Comparison of ENCODE assay signal across 20 cellular contexts in the genomic region with DNA sequence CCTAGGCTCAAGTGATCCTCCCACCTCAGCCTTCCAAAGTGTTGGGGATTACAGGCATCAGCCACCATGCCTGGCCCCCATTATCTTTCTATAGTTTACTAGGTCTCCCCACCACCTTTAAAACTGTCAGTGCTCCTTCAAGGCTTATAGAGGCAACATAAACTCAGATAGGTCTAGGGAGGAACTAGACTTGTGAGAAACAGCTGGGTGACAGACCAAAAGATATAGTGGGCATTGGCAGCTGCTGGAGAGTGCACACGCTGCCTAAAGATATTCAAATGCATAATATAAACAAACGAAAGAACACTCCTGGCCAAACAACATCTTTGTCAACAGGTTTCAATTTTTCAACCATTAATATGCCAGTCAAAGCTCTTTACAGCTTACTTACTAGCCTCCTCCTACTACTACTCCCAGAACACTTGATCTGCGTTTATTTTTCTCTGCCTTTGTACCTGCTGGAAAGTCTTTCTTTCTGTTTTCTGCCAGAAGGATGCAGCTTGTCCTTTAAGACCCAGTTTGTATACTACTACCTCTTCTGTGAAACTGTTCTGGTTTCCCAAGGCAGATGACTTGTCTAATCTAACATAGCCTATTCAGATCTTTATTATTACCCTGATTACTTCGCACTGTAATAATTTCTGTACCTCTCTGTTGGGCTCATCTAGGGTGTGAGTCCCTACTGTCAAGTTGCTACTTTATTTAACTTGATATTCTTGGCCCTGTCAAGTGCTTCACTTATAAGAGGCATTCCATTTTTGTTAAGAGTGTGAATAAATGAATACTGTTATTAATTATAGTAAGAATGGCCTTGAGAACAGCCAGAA. TPM values are rescaled to one million over a fixed set of nuclear protein-coding genes. Genes with fewer than 3 reads are reported as not detected.
DNase-seq lines count a peak whose midpoint lies in the region; ATAC-seq, FAIRE-seq and TF ChIP-seq lines count a peak whose summit lies in the region.
"Had no signal": no experiment of that assay in that cellular context is flagged by ENCODE, and none has a peak within 500 bp of the region (broad histone marks: within the 10 kb centered on the region; RNA-seq: fewer than 3 reads in every experiment).

No MANE protein-coding gene starts in this region.

- H4K91ac ChIP-seq in mesenchymal stem cell (ENCODE audit: low read length) (no peak overlapping the region), neuronal stem cell (ENCODE audit: low read depth, low read length, poor library complexity) (no peak overlapping the region)

- H4K8ac ChIP-seq in mesenchymal stem cell (ENCODE audit: low read length) (no peak overlapping the region), neuronal stem cell (ENCODE audit: low read depth, low read length) (no peak overlapping the region)

- H3K4me2 ChIP-seq in BLaER1 treated with 17β-estradiol and CSF1 and Interleukin-3, amounts not matched to agents 10 nM and 100 nM, result peak overlapping the region in 4 of 11 experiments; percentile 20 to 94 (median 84); a peak in 7 of 22 replicates
- H3K4me2 ChIP-seq in GM12878 (ENCODE audit: control insufficient read depth, insufficient read depth), result 0 out of 2 replicates have a peak overlapping the region, but pooled peaks have one; percentile 35
- H3K4me2 ChIP-seq in mesenchymal stem cell (ENCODE audit: low read length, poor library complexity, severe bottlenecking), result no peak overlapping the region
- no peak overlapping the region for H3K4me2 ChIP-seq in neuronal stem cell (ENCODE audit: insufficient read depth, low read length, poor library complexity, severe bottlenecking)

- H3K27ac Mint-ChIP-seq in HFFc6, result no peak overlapping the region
- H3K27ac Mint-ChIP-seq in activated naive CD4-positive, alpha-beta T cell treated with anti-CD3 and anti-CD28 coated beads, Interleukin-2, amount 50 U/mL, for 72 hours, result no peak overlapping the region
- no peak overlapping the region for H3K27ac Mint-ChIP-seq in activated CD4-positive, alpha-beta T cell treated with anti-CD3 and anti-CD28 coated beads for 36 hours

- peak overlapping the region; percentile 7; the same call in 1 of the 2 replicates for H3K4me3 Mint-ChIP-seq in HFFc6
- no peak overlapping the region for H3K4me3 Mint-ChIP-seq in activated CD4-positive, alpha-beta T cell treated with anti-CD3 and anti-CD28 coated beads for 36 hours
- H3K4me3 Mint-ChIP-seq: immature natural killer cell had no signal

- peaks cover 12 to 99% (median 53%) of the 10 kb centered on the region in 11 experiments; a peak in 20 of 22 replicates for H4K20me1 ChIP-seq in BLaER1 treated with 17β-estradiol and CSF1 and Interleukin-3, amounts not matched to agents 10 nM and 100 nM
- H4K20me1 ChIP-seq in GM12878 (ENCODE audit: control insufficient read depth, insufficient read depth), result no peaks in the 10 kb centered on the region

- RAD21 ChIA-PET in GM12878 (lab: Charles Lee; ENCODE audit: unreplicated experiment), result no interaction called here

- CTCF ChIA-PET in GM12878 (lab: Yijun Ruan, JAX), result interaction anchor here (0.7 to 5.9 kb wide), 2 partner anchors 13 to 67 kb away, joined by 6 to 64 read pairs; partner anchors contain the start of gene KDM3B
- CTCF ChIA-PET in activated CD4-positive, alpha-beta T cell treated with anti-CD3 and anti-CD28 coated beads for 36 hours (lab: Charles Lee), result interaction anchor here (0.7 to 1.0 kb wide), 3 partner anchors 13 to 784 kb away, joined by 3 to 5 read pairs (median 4); no protein-coding TSS in a partner anchor

- peak overlapping the region in 2 of 11 experiments; percentile 22 to 43; a peak in 3 of 22 replicates for H3K9ac ChIP-seq in BLaER1 treated with 17β-estradiol and CSF1 and Interleukin-3, amounts not matched to agents 10 nM and 100 nM
- H3K9ac ChIP-seq in GM12878 (ENCODE audit: control insufficient read depth, insufficient read depth, low read length) (no peak overlapping the region), mesenchymal stem cell (ENCODE audit: low read length) (no peak overlapping the region), neuronal stem cell (ENCODE audit: low read depth, low read length, poor library complexity) (no peak overlapping the region)

- TF ChIP-seq EP300 in GM12878 (IDR thresholded peaks at IDR 0.05; ENCODE audit: borderline replicate concordance in 1 of 2, control insufficient read depth in 1 of 2, low read depth in 2 of 2, low read length in 2 of 2), result no peak

- in situ Hi-C loops in GM12878 (cut with MboI), result no loop called here

- H2BK15ac ChIP-seq in mesenchymal stem cell (ENCODE audit: low read depth, poor library complexity, severe bottlenecking) (no peak overlapping the region), neuronal stem cell (ENCODE audit: low read length) (no peak overlapping the region)

- H3K4me1 Mint-ChIP-seq in HFFc6 (ENCODE audit: low read depth), result peaks cover 20% of the 10 kb centered on the region
- H3K4me1 Mint-ChIP-seq in activated CD4-positive, alpha-beta T cell treated with anti-CD3 and anti-CD28 coated beads for 36 hours, result peaks cover 41% of the 10 kb centered on the region

- intact Hi-C loops in GM12878 (cut with micrococcal nuclease; ENCODE audit: unreplicated experiment), result no loop called here
- intact Hi-C loops in activated CD4-positive, alpha-beta T cell treated with anti-CD3 and anti-CD28 coated beads for 36 hours (cut with DNase I, micrococcal nuclease), result no loop called here

- no peak overlapping the region for H3K18ac ChIP-seq in mesenchymal stem cell (ENCODE audit: low read depth in 1 of 2, low read length in 2 of 2)
- H3K18ac ChIP-seq in neuronal stem cell (ENCODE audit: low read length), result no peak overlapping the region

- H3K79me2 ChIP-seq in GM12878 (ENCODE audit: control insufficient read depth, insufficient read depth, low read length), result peaks cover 73% of the 10 kb centered on the region

- H3K4me3 ChIP-seq in BLaER1 treated with 17β-estradiol and CSF1 and Interleukin-3, amounts not matched to agents 10 nM and 100 nM, result no peak overlapping the region
- H3K4me3 ChIP-seq in GM12878 (no peak overlapping the region), mesenchymal stem cell (ENCODE audit: insufficient read depth in 1 of 2, low read depth in 1 of 2, low read length in 2 of 2) (no peak overlapping the region), neuronal stem cell (ENCODE audit: low read length in 2 of 2) (no peak overlapping the region)
- H3K4me3 ChIP-seq: coronary artery had no signal

- H2BK12ac ChIP-seq in mesenchymal stem cell (ENCODE audit: low read length in 2 of 2) (no peak overlapping the region), neuronal stem cell (ENCODE audit: low read length) (no peak overlapping the region)

- H3K4ac ChIP-seq in mesenchymal stem cell (ENCODE audit: low read depth in 1 of 2, low read length in 2 of 2), result no peak overlapping the region
- H3K4ac ChIP-seq in neuronal stem cell (ENCODE audit: low read length), result no peak overlapping the region

- no peaks in the 10 kb centered on the region for H3K36me3 Mint-ChIP-seq in HFFc6 (ENCODE audit: low read depth)
- no peaks in the 10 kb centered on the region for H3K36me3 Mint-ChIP-seq in activated naive CD4-positive, alpha-beta T cell treated with anti-CD3 and anti-CD28 coated beads, Interleukin-2, amount 50 U/mL, for 72 hours
- H3K36me3 Mint-ChIP-seq in activated CD4-positive, alpha-beta T cell treated with anti-CD3 and anti-CD28 coated beads for 36 hours (ENCODE audit: low read depth), result no peaks in the 10 kb centered on the region
- H3K36me3 Mint-ChIP-seq: immature natural killer cell had no signal

- FAIRE-seq in GM12878 (lab: Jason Lieb, UNC), result no peak
- FAIRE-seq: GM19239 had no signal

- DNase-seq in HFFc6, result no peak
- no peak for DNase-seq in GM12878 (ENCODE audit: low read depth, low spot score)
- DNase-seq in mesenchymal stem cell, result peak; percentile 15
- no peak for DNase-seq in activated naive CD4-positive, alpha-beta T cell treated with anti-CD3 and anti-CD28 coated beads, Interleukin-2, amount 50 U/mL, for 72 hours (ENCODE audit: low spot score in 2 of 2)
- no peak for DNase-seq in activated CD4-positive, alpha-beta T cell treated with anti-CD3 and anti-CD28 coated beads for 36 hours
- DNase-seq in neuronal stem cell (ENCODE audit: low spot score), result no peak
- DNase-seq: activated CD4-positive, alpha-beta T cell treated with anti-CD3 and anti-CD28 coated beads for 4 hours; activated CD8-positive, alpha-beta memory T cell treated with anti-CD3 and anti-CD28 coated beads, Interleukin-2, amount 50 U/mL, for 4 hours; activated gamma-delta T cell treated with Interleukin-2 at 50 U/mL for 16 hours; aorta; DMS153; immature natural killer cell; NCI-H1105; NCI-H2227 treated with DMSO at 0.1 percent for 48 hours; SIG-M5; stimulated activated CD8-positive, alpha-beta memory T cell treated with anti-CD3 and anti-CD28 coated beads, Interleukin-4, amount 100 ng/mL, for 48 hours had no signal

- no TSS peak for BruUV-seq in GM12878 (replicated peaks; lab: Mats Ljungman, UMichigan)

- H2BK5ac ChIP-seq in mesenchymal stem cell (ENCODE audit: low read depth, low read length, poor library complexity, severe bottlenecking), result no peak overlapping the region
- H2BK5ac ChIP-seq in neuronal stem cell (ENCODE audit: low read length), result no peak overlapping the region

- H3K14ac ChIP-seq in mesenchymal stem cell (ENCODE audit: low read length in 2 of 2), result no peak overlapping the region
- no peak overlapping the region for H3K14ac ChIP-seq in neuronal stem cell (ENCODE audit: low read length)

- H3K9me3 Mint-ChIP-seq in HFFc6, result no peaks in the 10 kb centered on the region
- H3K9me3 Mint-ChIP-seq in activated naive CD4-positive, alpha-beta T cell treated with anti-CD3 and anti-CD28 coated beads, Interleukin-2, amount 50 U/mL, for 72 hours, result no peaks in the 10 kb centered on the region
- H3K9me3 Mint-ChIP-seq in activated CD4-positive, alpha-beta T cell treated with anti-CD3 and anti-CD28 coated beads for 36 hours (ENCODE audit: low read depth), result no peaks in the 10 kb centered on the region
- H3K9me3 Mint-ChIP-seq: immature natural killer cell had no signal

- no peaks in the 10 kb centered on the region for H3K9me3 ChIP-seq in BLaER1 treated with 17β-estradiol and CSF1 and Interleukin-3, amounts not matched to agents 10 nM and 100 nM (replicated peaks in 1 of 11)
- H3K9me3 ChIP-seq in GM12878 (replicated peaks; ENCODE audit: control insufficient read depth, insufficient read depth, low read length) (no peaks in the 10 kb centered on the region), mesenchymal stem cell (ENCODE audit: control insufficient read depth, low read length) (no peaks in the 10 kb centered on the region), neuronal stem cell (replicated peaks in 1 of 2; ENCODE audit: control insufficient read depth in 2 of 2, insufficient read depth in 1 of 2, low read depth in 1 of 2, low read length in 2 of 2) (no peaks in the 10 kb centered on the region)

- TF ChIP-seq POLR2A in GM12878 (IDR thresholded peaks at IDR 0.05; ENCODE audit: low read depth, low read length), result no peak

- H2AK5ac ChIP-seq in mesenchymal stem cell (ENCODE audit: low read length, severe bottlenecking) (no peak overlapping the region), neuronal stem cell (ENCODE audit: low read depth, low read length) (no peak overlapping the region)

- H3K23ac ChIP-seq in mesenchymal stem cell (ENCODE audit: low read length in 2 of 2) (no peak overlapping the region), neuronal stem cell (ENCODE audit: low read depth, low read length, poor library complexity) (no peak overlapping the region)

- H3K27ac ChIP-seq in BLaER1 treated with 17β-estradiol and CSF1 and Interleukin-3, amounts not matched to agents 10 nM and 100 nM, result peak overlapping the region in 8 of 11 experiments; percentile 1 to 98 (median 68); a peak in 12 of 22 replicates
- H3K27ac ChIP-seq in GM12878 (ENCODE audit: control insufficient read depth, insufficient read depth) (no peak overlapping the region), mesenchymal stem cell (ENCODE audit: low read length, poor library complexity, severe bottlenecking) (no peak overlapping the region), neuronal stem cell (replicated peaks; ENCODE audit: low read length) (no peak overlapping the region)
- H3K27ac ChIP-seq: coronary artery had no signal

- H3K79me1 ChIP-seq in mesenchymal stem cell (replicated peaks; ENCODE audit: low read length, poor library complexity, severe bottlenecking) (peaks cover 13% of the 10 kb centered on the region), neuronal stem cell (ENCODE audit: low read depth, low read length) (peaks cover 2% of the 10 kb centered on the region)

- no peaks in the 10 kb centered on the region for H3K27me3 ChIP-seq in BLaER1 treated with 17β-estradiol and CSF1 and Interleukin-3, amounts not matched to agents 10 nM and 100 nM
- H3K27me3 ChIP-seq in GM12878 (replicated peaks in 1 of 2; ENCODE audit: control insufficient read depth in 2 of 2, insufficient read depth in 2 of 2, low read length in 1 of 2) (no peaks in the 10 kb centered on the region), mesenchymal stem cell (ENCODE audit: control insufficient read depth in 1 of 2, insufficient read depth in 1 of 2, low read length in 2 of 2) (no peaks in the 10 kb centered on the region), neuronal stem cell (ENCODE audit: control insufficient read depth in 3 of 3, insufficient read depth in 3 of 3, low read depth in 1 of 3, low read length in 3 of 3) (no peaks in the 10 kb centered on the region)

- 37% methylated on average over 4 of the region's 4 CpGs for WGBS in GM12878 (ENCODE audit: insufficient coverage, insufficient replicate concordance, low lambda C conversion rate, missing lambda C conversion rate)
- WGBS in mesenchymal stem cell, result 55% methylated on average over 4 of the region's 4 CpGs
- WGBS in neuronal stem cell (ENCODE audit: extremely low coverage in 2 of 2, insufficient read length in 2 of 2, insufficient replicate concordance in 1 of 2), 2 donors, result no CpG with 5 or more reads among the region's 4 CpGs

- H2BK120ac ChIP-seq in mesenchymal stem cell (ENCODE audit: low read depth, low read length) (no peak overlapping the region), neuronal stem cell (ENCODE audit: low read depth, low read length) (no peak overlapping the region)

- peaks cover 16 to 79% (median 47%) of the 10 kb centered on the region in 10 experiments for H3K4me1 ChIP-seq in BLaER1 treated with 17β-estradiol and CSF1 and Interleukin-3, amounts not matched to agents 10 nM and 100 nM
- H3K4me1 ChIP-seq in GM12878 (ENCODE audit: control insufficient read depth, insufficient read depth, low read length) (peaks cover 10% of the 10 kb centered on the region; the same call in 1 of the 2 replicates), mesenchymal stem cell (ENCODE audit: control insufficient read depth, insufficient read depth, low read depth, low read length) (no peaks in the 10 kb centered on the region), neuronal stem cell (ENCODE audit: control insufficient read depth in 2 of 2, insufficient read depth in 1 of 2, low read depth in 1 of 2, low read length in 2 of 2) (peaks cover 0 to 1% of the 10 kb centered on the region in 2 donors)

- no peak for TF ChIP-seq RAD21 in GM12878 (IDR thresholded peaks at IDR 0.05; ENCODE audit: insufficient read depth, low read depth, low read length)

- SMC1A ChIA-PET in GM12878 (lab: Charles Lee; ENCODE audit: uncharacterized antibody, unreplicated experiment), result interaction anchor here (5.6 kb wide), 1 partner anchor 13 kb away, joined by 36 read pairs; the partner anchor contains the start of gene KDM3B

- POLR2A ChIA-PET in GM12878 (lab: Charles Lee), result interaction anchor here (1.3 kb wide), 1 partner anchor 188 kb away, joined by 4 read pairs; the partner anchor contains the start of gene KIF20A
- POLR2A ChIA-PET in activated CD4-positive, alpha-beta T cell treated with anti-CD3 and anti-CD28 coated beads for 36 hours (lab: Charles Lee), result no interaction called here

- no peak overlapping the region for H2AFZ ChIP-seq in GM12878 (ENCODE audit: control insufficient read depth, low read depth, low read length)
- H2AFZ ChIP-seq in mesenchymal stem cell (ENCODE audit: low read depth, low read length), result no peak overlapping the region
- no peak overlapping the region for H2AFZ ChIP-seq in neuronal stem cell (ENCODE audit: low read length)

- peak; percentile 60 for ATAC-seq in GM12878
- no peak for ATAC-seq in activated naive CD4-positive, alpha-beta T cell treated with anti-CD3 and anti-CD28 coated beads, Interleukin-2, amount 50 U/mL, for 72 hours
- ATAC-seq in activated CD4-positive, alpha-beta T cell treated with anti-CD3 and anti-CD28 coated beads for 36 hours, result no peak
- no peak for ATAC-seq in GM21717 (IDR thresholded peaks at IDR 0.05; ENCODE audit: unreplicated experiment)

- no peaks in the 10 kb centered on the region; the same call in 1 of the 2 replicates for H3K27me3 Mint-ChIP-seq in HFFc6 (ENCODE audit: insufficient read depth)
- H3K27me3 Mint-ChIP-seq in activated CD4-positive, alpha-beta T cell treated with anti-CD3 and anti-CD28 coated beads for 36 hours, result no peaks in the 10 kb centered on the region

- TF ChIP-seq CTCF in HFFc6 (IDR thresholded peaks at IDR 0.05) (no peak), GM12878 (IDR thresholded peaks at IDR 0.05 in 2 of 3, conservative IDR thresholded peaks at IDR 0.05 in 1 of 3; ENCODE audit: control insufficient read depth in 2 of 3, extremely low read depth in 1 of 3, insufficient read depth in 1 of 3, low read depth in 3 of 3, low read length in 3 of 3) (no peak)

- H3K36me3 ChIP-seq in BLaER1 treated with 17β-estradiol and CSF1 and Interleukin-3, amounts not matched to agents 10 nM and 100 nM, result peaks cover 0 to 31% (median 20%) of the 10 kb centered on the region in 11 experiments; a peak in 14 of 22 replicates
- 0 out of 4 replicates have a peak, but pooled peaks cover 0 to 2% of the 10 kb centered on the region in 2 experiments for H3K36me3 ChIP-seq in GM12878 (ENCODE audit: control insufficient read depth in 2 of 2, insufficient read depth in 2 of 2, low read length in 1 of 2)
- no peaks in the 10 kb centered on the region for H3K36me3 ChIP-seq in mesenchymal stem cell (ENCODE audit: control insufficient read depth in 1 of 2, insufficient read depth in 2 of 2, low read depth in 1 of 2, low read length in 2 of 2)
- H3K36me3 ChIP-seq in neuronal stem cell (replicated peaks in 1 of 2; ENCODE audit: control insufficient read depth in 2 of 2, insufficient read depth in 2 of 2, low read length in 2 of 2), result peaks cover 0 to 16% of the 10 kb centered on the region in 2 donors

RNA-seq across cellular contexts. Expression of gene KDM3B, which starts 14.3 kb away (rescaled TPM):
- total RNA-seq in HFFc6 (2021; fragmentation: NEBNext Ultra II Directional; extraction: Animal tissue kit (Norgen Biotek cat#: 25700)), result 10 to 100 TPM; 29.0 to 37.8 (median 33.3) TPM
- total RNA-seq in GM12878 (2013; cell fraction: nucleolus; rRNA removed), result 82.4 and 90.1 TPM in 2 replicates
- 30.3 and 32.0 TPM in 2 replicates for total RNA-seq in GM12878 (2014; rRNA removed)
- total RNA-seq in GM12878 (2014; rRNA removed; fragmentation: Illumina TruSeq; extraction: Trizol), result 30.5 and 30.9 TPM in 2 replicates
- total RNA-seq in GM12878 (2021), result 41.0 and 43.1 TPM in 2 replicates
- polyA plus RNA-seq in GM12878 (2011; ENCODE audit: low read depth), result 24.3 TPM
- 31.3 and 35.0 TPM in 2 replicates for polyA plus RNA-seq in GM12878 (2011; rRNA removed)
- polyA plus RNA-seq in GM12878 (2011; cell fraction: cytosol; rRNA removed), result 16.1 and 20.2 TPM in 2 replicates
- 32.7 and 33.7 TPM in 2 replicates for polyA plus RNA-seq in GM12878 (2011; cell fraction: nucleus; rRNA removed)
- polyA plus RNA-seq in GM12878 (2012), result 24.3 and 27.3 TPM in 2 replicates
- polyA plus RNA-seq in GM12878 (2014; fragmentation: Illumina TruSeq; extraction: Trizol), result 45.7 and 52.5 TPM in 2 replicates
- polyA plus RNA-seq in GM12878 (2014; fragmentation: Nextera tagmentation; extraction: Ambion mirVana), result 1 to 10 TPM; 8.5 to 9.6 TPM
- 26.7 and 27.7 TPM in 2 replicates for polyA plus RNA-seq in GM12878 (2014; rRNA removed)
- polyA plus RNA-seq in GM12878 (2016; fragmentation: Nextera tagmentation; extraction: Ambion mirVana), result 10 to 100 TPM; 13.9 to 14.8 TPM
- 50.0 and 67.0 TPM in 2 replicates for polyA minus RNA-seq in GM12878 (2011; rRNA and poly(A)+ RNA removed)
- polyA minus RNA-seq in GM12878 (2011; cell fraction: cytosol; rRNA and poly(A)+ RNA removed), result 20.2 and 25.3 TPM in 2 replicates
- polyA minus RNA-seq in GM12878 (2011; cell fraction: nucleus; rRNA and poly(A)+ RNA removed), result 18.3 and 29.3 TPM in 2 replicates
- 18.3 TPM for polyA plus RNA-seq in mesenchymal stem cell (2013, experiment 1 of 2)
- polyA plus RNA-seq in mesenchymal stem cell (2013, experiment 2 of 2), result 17.1 TPM
- 10 to 100 TPM; 40.5 to 54.6 TPM for total RNA-seq in activated naive CD4-positive, alpha-beta T cell treated with anti-CD3 and anti-CD28 coated beads, Interleukin-2, amount 50 U/mL, for 72 hours
- total RNA-seq in activated CD4-positive, alpha-beta T cell treated with anti-CD3 and anti-CD28 coated beads for 36 hours, result 10 to 100 TPM; 39.0 to 40.9 TPM
- polyA plus RNA-seq in neuronal stem cell (2013, experiment 1 of 2), result 39.5 TPM
- polyA plus RNA-seq in neuronal stem cell (2013, experiment 2 of 2), result 40.0 TPM

RNA-seq across cellular contexts. Expression of gene FAM53C, which starts 28.7 kb away (rescaled TPM):
- total RNA-seq in HFFc6 (2021; fragmentation: NEBNext Ultra II Directional; extraction: Animal tissue kit (Norgen Biotek cat#: 25700)), result 10 to 100 TPM; 28.7 to 34.4 (median 29.7) TPM
- total RNA-seq in GM12878 (2013; cell fraction: nucleolus; rRNA removed), result 26.9 and 29.4 TPM in 2 replicates
- 25.6 and 29.4 TPM in 2 replicates for total RNA-seq in GM12878 (2014; rRNA removed)
- total RNA-seq in GM12878 (2014; rRNA removed; fragmentation: Illumina TruSeq; extraction: Trizol), result 16.8 and 17.6 TPM in 2 replicates
- total RNA-seq in GM12878 (2021), result 27.9 and 31.3 TPM in 2 replicates
- 22.9 TPM for polyA plus RNA-seq in GM12878 (2011; ENCODE audit: low read depth)
- 21.8 and 29.3 TPM in 2 replicates for polyA plus RNA-seq in GM12878 (2011; rRNA removed)
- 25.3 and 31.6 TPM in 2 replicates for polyA plus RNA-seq in GM12878 (2011; cell fraction: cytosol; rRNA removed)
- polyA plus RNA-seq in GM12878 (2011; cell fraction: nucleus; rRNA removed), result 32.4 and 38.4 TPM in 2 replicates
- polyA plus RNA-seq in GM12878 (2012), result 23.5 and 28.3 TPM in 2 replicates
- 20.1 and 22.5 TPM in 2 replicates for polyA plus RNA-seq in GM12878 (2014; fragmentation: Illumina TruSeq; extraction: Trizol)
- polyA plus RNA-seq in GM12878 (2014; fragmentation: Nextera tagmentation; extraction: Ambion mirVana), result 1 to 10 TPM; 8.0 to 8.8 TPM
- polyA plus RNA-seq in GM12878 (2014; rRNA removed), result 21.3 and 22.0 TPM in 2 replicates
- polyA plus RNA-seq in GM12878 (2016; fragmentation: Nextera tagmentation; extraction: Ambion mirVana), result 10 to 100 TPM; 29.3 to 30.8 TPM
- 33.6 and 37.1 TPM in 2 replicates for polyA minus RNA-seq in GM12878 (2011; rRNA and poly(A)+ RNA removed)
- 10.2 and 15.2 TPM in 2 replicates for polyA minus RNA-seq in GM12878 (2011; cell fraction: cytosol; rRNA and poly(A)+ RNA removed)
- 16.6 and 21.1 TPM in 2 replicates for polyA minus RNA-seq in GM12878 (2011; cell fraction: nucleus; rRNA and poly(A)+ RNA removed)
- 30.0 TPM for polyA plus RNA-seq in mesenchymal stem cell (2013, experiment 1 of 2)
- polyA plus RNA-seq in mesenchymal stem cell (2013, experiment 2 of 2), result 28.7 TPM
- 10 to 100 TPM; 31.7 to 48.4 TPM for total RNA-seq in activated naive CD4-positive, alpha-beta T cell treated with anti-CD3 and anti-CD28 coated beads, Interleukin-2, amount 50 U/mL, for 72 hours
- total RNA-seq in activated CD4-positive, alpha-beta T cell treated with anti-CD3 and anti-CD28 coated beads for 36 hours, result 10 to 100 TPM; 22.8 to 25.9 TPM
- 47.9 TPM for polyA plus RNA-seq in neuronal stem cell (2013, experiment 1 of 2)
- polyA plus RNA-seq in neuronal stem cell (2013, experiment 2 of 2), result 47.3 TPM

RNA-seq across cellular contexts. Expression of gene CDC25C, which starts 35.2 kb away (rescaled TPM):
- 10 to 100 TPM in 1 of 6 experiments, 1 to 10 TPM in 5; 4.1 to 10.5 (median 8.7) TPM for total RNA-seq in HFFc6 (2021; fragmentation: NEBNext Ultra II Directional; extraction: Animal tissue kit (Norgen Biotek cat#: 25700))
- total RNA-seq in GM12878 (2013; cell fraction: nucleolus; rRNA removed), result 20.1 and 22.2 TPM in 2 replicates
- total RNA-seq in GM12878 (2014; rRNA removed), result 12.2 and 14.4 TPM in 2 replicates
- 15.1 and 15.4 TPM in 2 replicates for total RNA-seq in GM12878 (2014; rRNA removed; fragmentation: Illumina TruSeq; extraction: Trizol)
- 9.2 and 10.2 TPM in 2 replicates for total RNA-seq in GM12878 (2021)
- 5.7 TPM for polyA plus RNA-seq in GM12878 (2011; ENCODE audit: low read depth)
- 30.7 and 38.9 TPM in 2 replicates for polyA plus RNA-seq in GM12878 (2011; rRNA removed)
- polyA plus RNA-seq in GM12878 (2011; cell fraction: cytosol; rRNA removed), result 18.7 and 21.1 TPM in 2 replicates
- 19.3 and 20.4 TPM in 2 replicates for polyA plus RNA-seq in GM12878 (2011; cell fraction: nucleus; rRNA removed)
- 4.4 and 8.1 TPM in 2 replicates for polyA plus RNA-seq in GM12878 (2012)
- 15.9 and 21.4 TPM in 2 replicates for polyA plus RNA-seq in GM12878 (2014; fragmentation: Illumina TruSeq; extraction: Trizol)
- 10 to 100 TPM; 14.0 to 14.3 TPM for polyA plus RNA-seq in GM12878 (2014; fragmentation: Nextera tagmentation; extraction: Ambion mirVana)
- polyA plus RNA-seq in GM12878 (2014; rRNA removed), result 11.4 and 11.6 TPM in 2 replicates
- 10 to 100 TPM; 15.5 to 15.9 TPM for polyA plus RNA-seq in GM12878 (2016; fragmentation: Nextera tagmentation; extraction: Ambion mirVana)
- polyA minus RNA-seq in GM12878 (2011; rRNA and poly(A)+ RNA removed), result 21.7 and 22.5 TPM in 2 replicates
- 7.2 and 8.8 TPM in 2 replicates for polyA minus RNA-seq in GM12878 (2011; cell fraction: cytosol; rRNA and poly(A)+ RNA removed)
- polyA minus RNA-seq in GM12878 (2011; cell fraction: nucleus; rRNA and poly(A)+ RNA removed), result 11.6 and 13.6 TPM in 2 replicates
- 1.3 TPM for polyA plus RNA-seq in mesenchymal stem cell (2013, experiment 1 of 2)
- 1.3 TPM for polyA plus RNA-seq in mesenchymal stem cell (2013, experiment 2 of 2)
- 10 to 100 TPM; 19.1 to 30.5 TPM for total RNA-seq in activated naive CD4-positive, alpha-beta T cell treated with anti-CD3 and anti-CD28 coated beads, Interleukin-2, amount 50 U/mL, for 72 hours
- total RNA-seq in activated CD4-positive, alpha-beta T cell treated with anti-CD3 and anti-CD28 coated beads for 36 hours, result 10 to 100 TPM; 15.9 to 19.0 TPM
- polyA plus RNA-seq in neuronal stem cell (2013, experiment 1 of 2), result 35.3 TPM
- polyA plus RNA-seq in neuronal stem cell (2013, experiment 2 of 2), result 34.6 TPM
- total RNA-seq: aorta had no signal

Comparison
In these comparisons a context has a peak if more than half of its experiments do, and no peak if none do; other contexts are left out.
1. H3K27ac ChIP-seq: peak in BLaER1 treated with 17β-estradiol and CSF1 and Interleukin-3, amounts not matched to agents 10 nM and 100 nM (8 of 11); none in GM12878 (single experiment), mesenchymal stem cell (single experiment) and neuronal stem cell (single experiment).